Comparison of ENCODE assay signal across 7 cellular contexts in the genomic region with DNA sequence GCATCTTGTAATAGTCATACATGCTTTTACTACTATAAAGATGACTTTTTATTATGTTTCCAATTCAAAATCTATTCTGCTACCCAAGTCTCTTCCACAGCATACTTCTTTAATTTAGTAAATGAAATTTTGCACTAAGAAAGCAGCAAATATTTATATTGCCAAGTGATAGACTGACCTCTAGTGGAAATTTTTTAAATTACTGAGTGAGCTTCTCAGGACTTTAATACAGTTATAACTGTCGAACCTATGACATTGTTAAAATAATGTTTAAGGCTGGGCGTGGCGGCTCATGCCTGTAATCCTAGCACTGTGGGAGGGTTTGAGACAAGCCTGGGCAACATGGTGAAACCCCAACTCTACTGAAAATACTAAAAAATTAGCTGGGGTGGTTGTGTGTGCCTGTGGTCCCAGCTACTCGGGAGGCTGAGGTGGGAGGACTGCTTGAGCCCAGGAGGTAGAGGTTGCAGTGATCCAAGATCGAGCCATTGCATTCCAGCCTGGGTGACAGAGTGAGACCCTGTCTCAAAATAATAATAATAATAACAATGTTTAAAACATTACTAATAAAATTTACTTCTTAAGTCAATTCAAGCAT. TPM values are rescaled to one million over a fixed set of nuclear protein-coding genes. Genes with fewer than 3 reads are reported as not detected.
DNase-seq lines count a peak whose midpoint lies in the region; ATAC-seq and TF ChIP-seq lines count a peak whose summit lies in the region.

No MANE protein-coding gene starts in this region.

- TF ChIP-seq CTCF in coronary artery (IDR thresholded peaks at IDR 0.05): peak; percentile 68
- TF ChIP-seq CTCF in mesothelial cell of epicardium (IDR thresholded peaks at IDR 0.05; ENCODE audit: unreplicated experiment): peak; percentile 73

- H3K4me3 ChIP-seq in coronary artery: no peak overlapping the region

- H3K27ac ChIP-seq in coronary artery: no peak overlapping the region

- H3K36me3 Mint-ChIP-seq in mesothelial cell of epicardium: no peaks in the 10 kb centered on the region

- ATAC-seq in HG03159 (IDR thresholded peaks at IDR 0.05; ENCODE audit: unreplicated experiment): peak; percentile 53
- no peak for ATAC-seq in HG03442 (IDR thresholded peaks at IDR 0.05; ENCODE audit: unreplicated experiment)
- no peak for ATAC-seq in GM21526 (IDR thresholded peaks at IDR 0.05; ENCODE audit: low FRiP score, unreplicated experiment)

- peak; percentile 35 for DNase-seq in GM03348 (ENCODE audit: low spot score)
- DNase-seq in NCI-H82 treated with DMSO at 0.1 percent for 48 hours (lab: John Stamatoyannopoulos, UW; ENCODE audit: unreplicated experiment): peak; percentile 41
- no peak for DNase-seq in coronary artery (ENCODE audit: low spot score)
- DNase-seq in mesothelial cell of epicardium (ENCODE audit: low spot score in 2 of 2, unreplicated experiment in 2 of 2): no peak

- peaks cover 8% of the 10 kb centered on the region for H3K27me3 Mint-ChIP-seq in mesothelial cell of epicardium (ENCODE audit: low read depth)

- H3K4me1 Mint-ChIP-seq in mesothelial cell of epicardium: peaks cover 15% of the 10 kb centered on the region

- no peak overlapping the region for H3K4me3 Mint-ChIP-seq in mesothelial cell of epicardium

- H3K9me3 Mint-ChIP-seq in mesothelial cell of epicardium: peaks cover 9% of the 10 kb centered on the region

- H3K27ac Mint-ChIP-seq in mesothelial cell of epicardium: no peak overlapping the region

RNA-seq across cellular contexts. Expression of gene STK33, which starts 27.3 kb away (rescaled TPM):
- 9.8 to 12.2 TPM (median 11.6 TPM) in 3 replicates for total RNA-seq in mesothelial cell of epicardium

Comparison
In these comparisons a context has a peak if more than half of its experiments do, and no peak if none do; other contexts are left out.
1. DNase-seq: peak in GM03348 (single experiment) and NCI-H82 treated with DMSO at 0.1 percent for 48 hours (single experiment); none in coronary artery (single experiment) and mesothelial cell of epicardium (0 of 2).